Comparison of ENCODE assay signal across 42 cellular contexts in genomic region chr3:138725116-138725515, GRCh38.
"Had no signal": no experiment of that assay in that cellular context is flagged by ENCODE, and none has a peak within 500 bp of the region (broad histone marks: within the 10 kb centered on the region; RNA-seq: fewer than 3 reads in every experiment).

No MANE protein-coding gene starts in this region.

- H3K9me3 Mint-ChIP-seq: activated B cell treated with CpG ODN at 0.5 μM for 24 hours; activated CD4-positive, alpha-beta memory T cell treated with anti-CD3 and anti-CD28 coated beads, Interleukin-2, amount 10 ng/mL, durations not matched to agents 7 days and 5 days; activated naive CD8-positive, alpha-beta T cell treated with anti-CD3 and anti-CD28 coated beads, Interleukin-2, amount 10 ng/mL, durations not matched to agents 7 days and 5 days; activated T-cell treated with anti-CD3 and anti-CD28 coated beads, Interleukin-2, amount 50 U/mL, for 72 hours; activated T-helper 17 cell treated with anti-CD3 and anti-CD28 coated beads, Interleukin-2, amount 50 U/mL, for 72 hours had no signal

- H3K4me1 ChIP-seq: ascending aorta, body of pancreas, breast epithelium had no signal

- H3K27me3 Mint-ChIP-seq: activated B cell treated with CpG ODN at 0.5 μM for 24 hours; activated CD4-positive, alpha-beta memory T cell treated with anti-CD3 and anti-CD28 coated beads, Interleukin-2, amount 10 ng/mL, durations not matched to agents 7 days and 5 days; activated CD8-positive, alpha-beta memory T cell treated with anti-CD3 and anti-CD28 coated beads, Interleukin-2, amount 10 ng/mL, durations not matched to agents 7 days and 5 days; activated naive CD8-positive, alpha-beta T cell treated with anti-CD3 and anti-CD28 coated beads, Interleukin-2, amount 10 ng/mL, durations not matched to agents 7 days and 5 days; activated T-helper 17 cell treated with anti-CD3 and anti-CD28 coated beads, Interleukin-2, amount 50 U/mL, for 72 hours had no signal

- H3K4me3 ChIP-seq: ascending aorta, body of pancreas, breast epithelium, MG63 had no signal

- FAIRE-seq: RCC 7860 had no signal

- H3K27ac Mint-ChIP-seq: activated B cell treated with CpG ODN at 0.5 μM for 24 hours; activated CD4-positive, alpha-beta memory T cell treated with anti-CD3 and anti-CD28 coated beads, Interleukin-2, amount 10 ng/mL, durations not matched to agents 7 days and 5 days; activated CD8-positive, alpha-beta memory T cell treated with anti-CD3 and anti-CD28 coated beads, Interleukin-2, amount 10 ng/mL, durations not matched to agents 7 days and 5 days; activated naive CD8-positive, alpha-beta T cell treated with anti-CD3 and anti-CD28 coated beads, Interleukin-2, amount 10 ng/mL, durations not matched to agents 7 days and 5 days; activated T-cell treated with anti-CD3 and anti-CD28 coated beads, Interleukin-2, amount 50 U/mL, for 72 hours; activated T-helper 17 cell treated with anti-CD3 and anti-CD28 coated beads, Interleukin-2, amount 50 U/mL, for 72 hours had no signal

- H3K27ac ChIP-seq: ascending aorta, body of pancreas, breast epithelium, RWPE1, VCaP had no signal

- ATAC-seq: activated CD8-positive, alpha-beta memory T cell treated with anti-CD3 and anti-CD28 coated beads, Interleukin-2, amount 10 ng/mL, durations not matched to agents 7 days and 5 days; activated T-cell treated with anti-CD3 and anti-CD28 coated beads, Interleukin-2, amount 50 U/mL, for 72 hours; activated T-helper 17 cell treated with anti-CD3 and anti-CD28 coated beads, Interleukin-2, amount 50 U/mL, for 72 hours; body of pancreas; PC-3; Right ventricle myocardium inferior had no signal

- H3K4me3 Mint-ChIP-seq: activated B cell treated with CpG ODN at 0.5 μM for 24 hours; activated CD4-positive, alpha-beta memory T cell treated with anti-CD3 and anti-CD28 coated beads, Interleukin-2, amount 10 ng/mL, durations not matched to agents 7 days and 5 days; activated CD8-positive, alpha-beta memory T cell treated with anti-CD3 and anti-CD28 coated beads, Interleukin-2, amount 10 ng/mL, durations not matched to agents 7 days and 5 days; activated naive CD8-positive, alpha-beta T cell treated with anti-CD3 and anti-CD28 coated beads, Interleukin-2, amount 10 ng/mL, durations not matched to agents 7 days and 5 days; activated T-cell treated with anti-CD3 and anti-CD28 coated beads, Interleukin-2, amount 50 U/mL, for 72 hours; activated T-helper 17 cell treated with anti-CD3 and anti-CD28 coated beads, Interleukin-2, amount 50 U/mL, for 72 hours had no signal

- H3K36me3 ChIP-seq: breast epithelium had no signal

- DNase-seq: activated B cell treated with CpG ODN at 0.5 μM for 24 hours; activated CD4-positive, alpha-beta memory T cell treated with anti-CD3 and anti-CD28 coated beads, Interleukin-2, amount 10 ng/mL, durations not matched to agents 7 days and 5 days; activated CD4-positive, alpha-beta T cell treated with anti-CD3 and anti-CD28 coated beads for 4 hours; activated CD4-positive, alpha-beta T cell treated with anti-CD3 and anti-CD28 coated beads, Interleukin-2, amount 50 U/mL, for 1 hour; activated CD4-positive, CD25-positive, alpha-beta regulatory T cell treated with anti-CD3 and anti-CD28 coated beads, Interleukin-2, amount 50 U/mL, for 72 hours; activated CD8-positive, alpha-beta memory T cell treated with anti-CD3 and anti-CD28 coated beads for 24 hours; activated CD8-positive, alpha-beta memory T cell treated with anti-CD3 and anti-CD28 coated beads, Interleukin-2, amount 10 ng/mL, durations not matched to agents 7 days and 5 days; activated CD8-positive, alpha-beta memory T cell treated with anti-CD3 and anti-CD28 coated beads, Interleukin-2, amount 50 U/mL, for 48 hours; activated effector memory CD4-positive, alpha-beta T cell treated with anti-CD3 and anti-CD28 coated beads, Interleukin-2, amount 50 U/mL, for 16 hours; activated naive CD4-positive, alpha-beta T cell; activated naive CD4-positive, alpha-beta T cell treated with anti-CD3 and anti-CD28 coated beads, Interleukin-2, amount 50 U/mL, for 16 hours; activated naive CD8-positive, alpha-beta T cell treated with anti-CD3 and anti-CD28 coated beads, Interleukin-2, amount 10 ng/mL, durations not matched to agents 7 days and 5 days; activated T-cell treated with anti-CD3 and anti-CD28 coated beads, Interleukin-2, amount 50 U/mL, for 1 hour; activated T-cell treated with anti-CD3 and anti-CD28 coated beads, Interleukin-2, amount 50 U/mL, for 72 hours; body of pancreas; Karpas-422; KBM-7; MG63; NCI-H1048; NCI-H1105 treated with DMSO at 0.1 percent for 48 hours; NCI-H1436 treated with DMSO at 0.1 percent for 48 hours; NCI-H1694 treated with DMSO at 0.1 percent for 48 hours; NCI-H2029 treated with DMSO at 0.1 percent for 48 hours; NCI-H2107; NCI-H2171; NCI-H510A; NCI-H526; NCI-H748 treated with DMSO at 0.1 percent for 48 hours; NK-92 treated with Interleukin-12 subunit alpha and Interleukin-12 subunit beta, amount 100 ng/mL, for 24 hours; PC-3; SIG-M5; SW 1271; T-helper 1 cell; T-helper 2 cell; T-helper 9 cell had no signal

- H3K9me3 ChIP-seq: ascending aorta, body of pancreas, breast epithelium, MG63 had no signal

- H3K27me3 ChIP-seq: ascending aorta, body of pancreas, breast epithelium, MG63 had no signal
